Comparison of ENCODE assay signal across 8 cellular contexts in the genomic region with DNA sequence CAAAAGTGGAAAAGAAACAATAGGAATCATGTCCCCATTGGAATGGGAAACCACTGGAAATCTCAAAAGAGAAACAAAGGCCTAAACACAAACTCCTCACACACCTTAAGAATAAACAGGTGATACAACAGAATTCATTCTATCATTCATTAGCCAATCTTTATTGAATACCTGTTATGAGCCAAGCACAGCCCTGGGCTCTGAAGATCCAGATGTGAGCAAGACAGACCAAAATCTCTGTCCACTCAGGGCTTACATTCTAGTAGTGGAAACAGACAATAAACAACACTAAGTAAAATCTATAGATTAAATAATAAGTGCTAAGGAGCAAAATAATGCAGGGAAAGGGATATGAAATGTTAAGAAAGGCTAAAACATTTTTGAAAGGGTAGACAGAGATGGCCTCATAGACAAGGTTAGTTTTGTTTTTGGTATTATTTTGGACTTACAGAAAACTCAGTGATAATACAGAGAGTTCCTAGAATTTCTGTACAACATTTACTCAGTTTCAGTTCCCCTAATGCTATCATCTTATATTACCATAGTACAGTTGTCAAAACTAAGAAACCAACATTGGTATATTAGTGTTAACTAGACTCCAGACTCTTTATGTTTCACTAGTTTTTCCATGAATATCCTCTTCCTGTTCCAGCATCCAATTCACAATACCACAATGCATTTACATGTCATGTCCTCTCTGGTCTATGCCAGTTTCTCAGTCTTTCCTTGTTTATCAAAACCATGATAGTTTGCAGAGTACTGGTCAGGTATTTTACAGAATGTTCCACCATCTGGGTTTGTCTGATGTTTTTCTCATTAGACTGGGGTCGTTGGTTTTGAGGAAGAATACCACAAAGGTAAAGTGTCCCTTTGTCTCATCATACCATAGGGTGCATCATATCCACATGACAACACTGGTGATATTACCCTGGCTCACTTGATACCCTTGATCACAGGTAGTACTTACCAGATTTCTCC.
DNase-seq lines count a peak whose midpoint lies in the region; ATAC-seq and TF ChIP-seq lines count a peak whose summit lies in the region.
"Had no signal": no experiment of that assay in that cellular context is flagged by ENCODE, and none has a peak within 500 bp of the region (broad histone marks: within the 10 kb centered on the region; RNA-seq: fewer than 3 reads in every experiment).

No MANE protein-coding gene starts in this region.

- no peaks in the 10 kb centered on the region for H3K27me3 ChIP-seq in thyroid gland
- H3K27me3 ChIP-seq: tibial nerve had no signal

- H3K4me3 ChIP-seq in thyroid gland (replicated peaks in 1 of 3): no peak overlapping the region
- H3K4me3 ChIP-seq: tibial nerve had no signal

- H3K27ac ChIP-seq in substantia nigra (ENCODE audit: low read depth, low read length, poor library complexity, severe bottlenecking): no peak overlapping the region
- no peak overlapping the region for H3K27ac ChIP-seq in thyroid gland
- H3K27ac ChIP-seq: tibial nerve had no signal

- H3K9me3 ChIP-seq in thyroid gland: no peaks in the 10 kb centered on the region
- H3K9me3 ChIP-seq: tibial nerve had no signal

- WGBS in thyroid gland, 2 donors: 61 to 71% methylated on average over 1 of the region's 1 CpG

- no peak for TF ChIP-seq CTCF in thyroid gland (IDR thresholded peaks at IDR 0.05)

- DNase-seq in dermis blood vessel endothelial cell (peak; percentile 14), substantia nigra (lab: John Stamatoyannopoulos, UW) (no peak), SK-N-DZ (ENCODE audit: low spot score) (no peak), thyroid gland (no peak)

- H3K4me1 ChIP-seq in thyroid gland: peaks cover 11 to 16% of the 10 kb centered on the region in 2 donors

- intact Hi-C loops in thyroid gland (cut with DNase I): no loop called here

- TF ChIP-seq POLR2A in thyroid gland (IDR thresholded peaks at IDR 0.05): no peak

- ATAC-seq in GM18867 (IDR thresholded peaks at IDR 0.05; ENCODE audit: unreplicated experiment) (peak; percentile 94), GM21515 (IDR thresholded peaks at IDR 0.05; ENCODE audit: unreplicated experiment) (peak; percentile 93), HG03159 (IDR thresholded peaks at IDR 0.05; ENCODE audit: unreplicated experiment) (peak; percentile 93)

- no peaks in the 10 kb centered on the region for H3K36me3 ChIP-seq in thyroid gland
- H3K36me3 ChIP-seq: tibial nerve had no signal
